Comparison of ENCODE assay signal across 27 cellular contexts in the genomic region with DNA sequence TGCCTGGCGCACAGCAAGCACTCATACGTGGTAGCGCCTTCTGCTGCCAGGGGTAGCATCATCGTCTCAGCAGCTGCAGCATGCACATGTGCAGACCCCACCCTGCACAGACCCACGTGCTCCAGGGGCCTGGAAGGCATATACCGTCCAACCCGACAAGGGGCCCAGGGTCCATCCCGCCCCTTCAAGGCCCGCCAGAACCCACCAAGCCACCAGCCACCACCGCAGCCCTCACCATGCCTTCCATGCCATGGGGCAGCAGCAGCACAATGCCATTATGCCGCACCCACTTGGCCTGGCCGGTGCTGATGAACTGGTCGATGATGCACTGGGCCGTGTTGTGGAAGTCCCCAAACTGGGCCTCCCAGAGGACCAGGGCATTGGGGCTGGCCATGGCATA. TPM values are rescaled to one million over a fixed set of nuclear protein-coding genes. Genes with fewer than 3 reads are reported as not detected.
"Had no signal": no experiment of that assay in that cellular context is flagged by ENCODE, and none has a peak within 500 bp of the region (broad histone marks: within the 10 kb centered on the region; RNA-seq: fewer than 3 reads in every experiment).

No MANE protein-coding gene starts in this region.

- H3K4me1 ChIP-seq: breast epithelium, left lung, thyroid gland had no signal

- H3K36me3 ChIP-seq: breast epithelium, left lung had no signal

- H3K9me3 ChIP-seq: breast epithelium, left lung, SK-N-SH, thyroid gland had no signal

- H3K27me3 ChIP-seq: breast epithelium, left lung, thyroid gland had no signal

- H3K4me2 ChIP-seq: SK-N-SH had no signal

- ATAC-seq: activated T-cell treated with anti-CD3 and anti-CD28 coated beads, Interleukin-2, amount 50 U/mL, for 4 hours; left lung had no signal

- H3K4me3 ChIP-seq: breast epithelium, left lung, thyroid gland had no signal

- H3K27ac ChIP-seq: breast epithelium, left lung, thyroid gland had no signal

- DNase-seq: activated CD4-positive, alpha-beta T cell treated with anti-CD3 and anti-CD28 coated beads for 48 hours; activated CD8-positive, alpha-beta memory T cell treated with anti-CD3 and anti-CD28 coated beads, Interleukin-2, amount 50 U/mL, for 4 hours; activated naive CD4-positive, alpha-beta T cell; activated T-cell treated with anti-CD3 and anti-CD28 coated beads, Interleukin-2, amount 50 U/mL, for 4 hours; amniotic stem cell; cerebellar nuclear complex; effector CD4-positive, alpha-beta T cell; erythroblast; foreskin fibroblast; immature natural killer cell; kidney glomerular epithelial cell; midbrain; nephron progenitor cell; stimulated activated CD4-positive, alpha-beta T cell treated with anti-CD3 and anti-CD28 coated beads, Interleukin-4, amount 100 ng/mL, for 24 hours; stimulated activated naive CD4-positive, alpha-beta T cell treated with Interleukin-2 at 50 U/mL for 16 hours; thyroid gland had no signal

- H3K9ac ChIP-seq: SK-N-SH had no signal

RNA-seq across cellular contexts. Expression of gene OGDHL, which starts 22.7 kb away (rescaled TPM):
- total RNA-seq: breast epithelium, subcutaneous adipose tissue had no signal
- polyA plus RNA-seq: immature natural killer cell had no signal

RNA-seq across cellular contexts. Expression of gene C10orf53, which starts 60.0 kb away (rescaled TPM):
- total RNA-seq: activated T-cell treated with anti-CD3 and anti-CD28 coated beads, Interleukin-2, amount 50 U/mL, for 4 hours; activated T-helper 2 cell treated with anti-CD3 and anti-CD28 coated beads, Interferon-gamma antibody, Interleukin-2, Interleukin-4, amounts not matched to agents 10 μg/mL and 5 μg/mL and 100 μg/mL, durations not matched to agents 14 hours and 24 hours and 36 hours; breast epithelium; fibroblast of lung; left lung; lung microvascular endothelial cell; myocyte; renal cortical epithelial cell; subcutaneous adipose tissue; T-helper 2 cell treated with Interferon-gamma antibody and Interleukin-4, amounts not matched to agents 100 ng/mL and 5 ng/mL, for 36 hours; thyroid gland; ureter had no signal
- polyA plus RNA-seq: fibroblast of lung, immature natural killer cell, SK-N-SH had no signal
